ENCODE assay signal across 8 cellular contexts in genomic region chr4:184825394-184826314, GRCh38. TPM values are rescaled to one million over a fixed set of nuclear protein-coding genes. Genes with fewer than 3 reads are reported as not detected.
DNase-seq lines count a peak whose midpoint lies in the region; ATAC-seq and TF ChIP-seq lines count a peak whose summit lies in the region.

Gene ACSL1, minus strand, starts transcription at chr4:184825968. Its CDS starts 22,454 bp downstream, at chr4:184803514.

- in situ Hi-C loops in ACHN (cut with HindIII; ENCODE audit: low pct_ligation_motif_present, low pct_unique_long_range_greater_than_20kb, low sequenced_read_pairs): no loop called here

- peak; percentile 85 for TF ChIP-seq POLR2A in GM18526 (IDR thresholded peaks at IDR 0.05; ENCODE audit: extremely low read depth, insufficient read length)

- H3K9me3 Mint-ChIP-seq in activated CD4-positive, alpha-beta memory T cell treated with anti-CD3 and anti-CD28 coated beads, Interleukin-2, amount 10 ng/mL, durations not matched to agents 7 days and 5 days: no peaks in the 10 kb centered on the region

- peak; percentile 64 for DNase-seq in ACHN
- DNase-seq in NCI-H510A treated with DMSO at 0.1 percent for 48 hours (lab: John Stamatoyannopoulos, UW): peak; percentile 31
- peak; percentile 79 for DNase-seq in activated CD4-positive, alpha-beta memory T cell treated with anti-CD3 and anti-CD28 coated beads, Interleukin-2, amount 10 ng/mL, durations not matched to agents 7 days and 5 days
- peak; percentile 87 for DNase-seq in ecto neural progenitor cell (ENCODE audit: low spot score)
- DNase-seq in lung microvascular endothelial cell (ENCODE audit: low read depth in 2 of 2): peak; percentile 65 to 69
- DNase-seq in stimulated activated CD8-positive, alpha-beta memory T cell treated with anti-CD3 and anti-CD28 coated beads, Interleukin-12 subunit alpha, Interleukin-12 subunit beta, amount 100 ng/mL, for 1 hour (ENCODE audit: low read depth): peak; percentile 62

- H3K27ac Mint-ChIP-seq in activated CD4-positive, alpha-beta memory T cell treated with anti-CD3 and anti-CD28 coated beads, Interleukin-2, amount 10 ng/mL, durations not matched to agents 7 days and 5 days: peak within 1 kb of the TSS; percentile 69

- CTCF ChIA-PET in activated CD4-positive, alpha-beta memory T cell treated with anti-CD3 and anti-CD28 coated beads, Interleukin-2, amount 10 ng/mL, durations not matched to agents 7 days and 5 days (lab: Charles Lee): interaction anchor here (1.0 to 1.3 kb wide), 3 partner anchors 85 to 562 kb away, joined by 3 to 4 read pairs (median 4); partner anchors contain the start of gene CENPU

- H3K4me3 Mint-ChIP-seq in activated CD4-positive, alpha-beta memory T cell treated with anti-CD3 and anti-CD28 coated beads, Interleukin-2, amount 10 ng/mL, durations not matched to agents 7 days and 5 days: peak within 1 kb of the TSS; percentile 86

- POLR2A ChIA-PET in activated CD4-positive, alpha-beta memory T cell treated with anti-CD3 and anti-CD28 coated beads, Interleukin-2, amount 10 ng/mL, durations not matched to agents 7 days and 5 days (lab: Charles Lee): interaction anchor here (0.6 to 2.6 kb wide), 12 partner anchors 10 to 570 kb away, joined by 3 to 21 read pairs (median 3); partner anchors contain the start of genes CASP3, CENPU, PRIMPOL and SLC25A4

- no peaks in the 10 kb centered on the region for H3K36me3 Mint-ChIP-seq in activated CD4-positive, alpha-beta memory T cell treated with anti-CD3 and anti-CD28 coated beads, Interleukin-2, amount 10 ng/mL, durations not matched to agents 7 days and 5 days (ENCODE audit: low read depth)

- peaks cover 13% of the 10 kb centered on the region for H3K27me3 Mint-ChIP-seq in activated CD4-positive, alpha-beta memory T cell treated with anti-CD3 and anti-CD28 coated beads, Interleukin-2, amount 10 ng/mL, durations not matched to agents 7 days and 5 days

- H3K4me1 Mint-ChIP-seq in activated CD4-positive, alpha-beta memory T cell treated with anti-CD3 and anti-CD28 coated beads, Interleukin-2, amount 10 ng/mL, durations not matched to agents 7 days and 5 days: peaks cover 35% of the 10 kb centered on the region

- peak; percentile 24 for ATAC-seq in HG03060 (IDR thresholded peaks at IDR 0.05; ENCODE audit: low read depth, unreplicated experiment)

RNA-seq across cellular contexts. Expression of gene ACSL1, which starts in this region (rescaled TPM):
- 10 to 100 TPM; 16.0 to 16.1 TPM for total RNA-seq in activated CD4-positive, alpha-beta memory T cell treated with anti-CD3 and anti-CD28 coated beads, Interleukin-2, amount 10 ng/mL, durations not matched to agents 7 days and 5 days
- 3.6 and 9.2 TPM in 2 replicates for total RNA-seq in lung microvascular endothelial cell

Comparison
In these comparisons a context has a peak if more than half of its experiments do, and no peak if none do; other contexts are left out.
1. Peak in every context shown above with its lines: DNase-seq and ATAC-seq.
2. DNase-seq: peak in every context shown above with its lines; median percentile 87 in ecto neural progenitor cell; 79 in activated CD4-positive, alpha-beta memory T cell treated with anti-CD3 and anti-CD28 coated beads, Interleukin-2, amount 10 ng/mL, durations not matched to agents 7 days and 5 days; 67 in lung microvascular endothelial cell; 64 in ACHN; 62 in stimulated activated CD8-positive, alpha-beta memory T cell treated with anti-CD3 and anti-CD28 coated beads, Interleukin-12 subunit alpha, Interleukin-12 subunit beta, amount 100 ng/mL, for 1 hour; 31 in NCI-H510A treated with DMSO at 0.1 percent for 48 hours.